1 cellular context compared by ENCODE assay signal in genomic region chr2:10732924-10733583, GRCh38.
TF ChIP-seq lines count a peak whose summit lies in the region.

No MANE protein-coding gene starts in this region.

TF ChIP-seq in endothelial cell of umbilical vein, 7 proteins besides CTCF, POLR2A, EP300 and RAD21:
- no peak for TF ChIP-seq POLR2AphosphoS5 (IDR thresholded peaks at IDR 0.05; ENCODE audit: insufficient read depth, low read depth, low read length)
- no peak for TF ChIP-seq MAX (IDR thresholded peaks at IDR 0.05; ENCODE audit: insufficient read depth, insufficient read length)
- TF ChIP-seq MYC (IDR thresholded peaks at IDR 0.05; ENCODE audit: low read depth, low read length), result no peak
- no peak for TF ChIP-seq FOS (IDR thresholded peaks at IDR 0.05; ENCODE audit: borderline replicate concordance, insufficient read depth, low read length)
- TF ChIP-seq EZH2 (IDR thresholded peaks at IDR 0.05; ENCODE audit: borderline replicate concordance, low read depth, low read length, severe bottlenecking), result no peak
- TF ChIP-seq JUN (IDR thresholded peaks at IDR 0.05; ENCODE audit: borderline replicate concordance, insufficient read depth, insufficient read length, low read depth), result no peak
- TF ChIP-seq GATA2 (IDR thresholded peaks at IDR 0.05; ENCODE audit: insufficient read depth, insufficient read length, low read depth, low read length), result no peak
